ENCODE assay signal across 1 cellular context in genomic region chr2:240532032-240532775, GRCh38.
TF ChIP-seq lines count a peak whose summit lies in the region.

No MANE protein-coding gene starts in this region.

TF ChIP-seq in HepG2, 621 proteins besides CTCF, POLR2A, EP300 and RAD21:
- no peak for TF ChIP-seq STAT5B (CRISPR knock-in tag; IDR thresholded peaks at IDR 0.05)
- peak; percentile 53 to 65 for TF ChIP-seq MAFK (conservative IDR thresholded peaks at IDR 0.05 in 1 of 2, IDR thresholded peaks at IDR 0.05 in 1 of 2; ENCODE audit: low read length in 2 of 2)
- no peak for TF ChIP-seq TBX2 (CRISPR knock-in tag; IDR thresholded peaks at IDR 0.05; ENCODE audit: borderline replicate concordance)
- peak; percentile 41 for TF ChIP-seq MAFF (IDR thresholded peaks at IDR 0.05; ENCODE audit: low read depth, low read length)
- TF ChIP-seq ZNF317 (CRISPR knock-in tag; IDR thresholded peaks at IDR 0.05): peak; percentile 100
- TF ChIP-seq FOXO1 (CRISPR knock-in tag; IDR thresholded peaks at IDR 0.05): no peak
TF ChIP-seq in HepG2: peak in this region for 3.
